In the genomic region with DNA sequence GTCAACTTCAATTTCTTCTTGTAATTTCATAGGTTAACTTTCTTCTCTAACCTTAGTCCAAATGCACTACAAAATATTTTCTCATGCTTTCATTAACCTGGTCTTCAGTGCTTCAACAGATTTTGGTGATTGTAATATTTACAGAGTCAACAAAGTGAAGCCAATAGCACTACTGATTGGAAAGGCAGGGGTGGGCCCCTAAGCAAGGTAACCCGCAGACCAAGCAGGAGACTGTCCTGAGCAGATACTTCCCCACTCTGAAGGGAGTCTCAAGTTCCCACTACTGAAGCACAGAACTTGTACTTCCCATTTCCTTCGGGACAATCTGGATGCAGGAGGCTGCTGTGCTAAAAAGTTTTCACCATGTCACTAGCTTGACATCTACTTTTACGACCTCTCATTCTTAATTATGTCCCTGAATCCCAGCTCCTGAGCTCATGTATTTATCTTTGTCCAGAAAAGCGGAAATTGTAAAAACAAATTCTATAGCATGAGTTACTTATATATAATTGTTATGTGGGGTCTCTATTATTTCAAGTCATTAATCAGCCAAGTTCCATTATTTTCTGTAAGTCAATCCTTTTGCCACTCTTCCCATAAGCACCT, we compare ENCODE assay signal across 14 cellular contexts.
DNase-seq lines count a peak whose midpoint lies in the region; ATAC-seq, FAIRE-seq and TF ChIP-seq lines count a peak whose summit lies in the region.
"Had no signal": no experiment of that assay in that cellular context is flagged by ENCODE, and none has a peak within 500 bp of the region (broad histone marks: within the 10 kb centered on the region; RNA-seq: fewer than 3 reads in every experiment).

No MANE protein-coding gene starts in this region.

- no peak for FAIRE-seq in GM12892 (lab: Jason Lieb, UNC)
- FAIRE-seq: GM12878, HTR-8/SVneo, K562 had no signal

- in situ Hi-C loops in KBM-7 (cut with MboI; ENCODE audit: low pct_unique_long_range_greater_than_20kb, low sequenced_read_pairs): no loop called here

- no peak for TF ChIP-seq POLR2A in GM12892 (IDR thresholded peaks at IDR 0.05; ENCODE audit: low read depth, low read length)

- peak; percentile 26 for ATAC-seq in left lobe of liver
- ATAC-seq: GM12878, GM23338, K562 had no signal

- DNase-seq in NCI-H1105 treated with DMSO at 0.1 percent for 48 hours (lab: John Stamatoyannopoulos, UW): peak; percentile 59
- no peak for DNase-seq in NCI-H1105 (lab: John Stamatoyannopoulos, UW)
- peak; percentile 91 for DNase-seq in NCI-H69 (lab: John Stamatoyannopoulos, UW)
- DNase-seq in left lobe of liver (ENCODE audit: low spot score): no peak
- no peak for DNase-seq in KBM-7
- no peak for DNase-seq in NCI-H2171 (lab: John Stamatoyannopoulos, UW)
- DNase-seq in GM12892 (ENCODE audit: insufficient read length): no peak
- DNase-seq: CD8-positive, alpha-beta memory T cell; H9; HFFc6 had no signal

Comparison
In these comparisons a context has a peak if more than half of its experiments do, and no peak if none do; other contexts are left out.
1. DNase-seq: peak in NCI-H1105 treated with DMSO at 0.1 percent for 48 hours (single experiment) and NCI-H69 (single experiment); none in NCI-H1105 (single experiment), left lobe of liver (single experiment), KBM-7 (single experiment), NCI-H2171 (single experiment) and GM12892 (single experiment).